Comparison of ENCODE assay signal across 8 cellular contexts in genomic region chr21:42974832-42975820, GRCh38. TPM values are rescaled to one million over a fixed set of nuclear protein-coding genes. Genes with fewer than 3 reads are reported as not detected.
DNase-seq lines count a peak whose midpoint lies in the region; ATAC-seq and TF ChIP-seq lines count a peak whose summit lies in the region.

No MANE protein-coding gene starts in this region.

- H3K9ac ChIP-seq in GM23248 (peak overlapping the region; percentile 91), Karpas-422 (ENCODE audit: low read length) (peak overlapping the region; percentile 89), SK-N-MC (ENCODE audit: insufficient read length) (peak overlapping the region; percentile 93), parathyroid adenoma (peak overlapping the region; percentile 28)

- intact Hi-C loops in upper lobe of right lung (cut with DNase I) = no loop called here

- H3K4me1 ChIP-seq in GM23248 (ENCODE audit: insufficient read depth) (peaks cover 8% of the 10 kb centered on the region; the same call in 1 of the 2 replicates), Karpas-422 (ENCODE audit: low read length) (peaks cover 33% of the 10 kb centered on the region), cardiac muscle cell (ENCODE audit: low read depth) (peaks cover 14% of the 10 kb centered on the region), parathyroid adenoma (no peaks in the 10 kb centered on the region), upper lobe of right lung (peaks cover 16% of the 10 kb centered on the region)

- H3K27me3 ChIP-seq in GM23248 (replicated peaks; ENCODE audit: insufficient read depth) (no peaks in the 10 kb centered on the region), Karpas-422 (ENCODE audit: low read length) (no peaks in the 10 kb centered on the region), cardiac muscle cell (no peaks in the 10 kb centered on the region), parathyroid adenoma (ENCODE audit: control insufficient read depth, insufficient read depth, low read length) (no peaks in the 10 kb centered on the region), upper lobe of right lung (no peaks in the 10 kb centered on the region)

- TF ChIP-seq CTCF in cardiac muscle cell (IDR thresholded peaks at IDR 0.05; ENCODE audit: low read depth, low read length) (no peak), parathyroid adenoma (IDR thresholded peaks at IDR 0.05) (no peak), upper lobe of right lung (IDR thresholded peaks at IDR 0.05) (no peak)

- peaks cover 16% of the 10 kb centered on the region for H3K36me3 Mint-ChIP-seq in activated naive CD8-positive, alpha-beta T cell treated with anti-CD3 and anti-CD28 coated beads, Interleukin-2, amount 10 ng/mL, durations not matched to agents 7 days and 5 days

- peak overlapping the region; percentile 97 for H3K4me2 ChIP-seq in GM23248 (ENCODE audit: unreplicated experiment)
- peak overlapping the region; percentile 82 for H3K4me2 ChIP-seq in Karpas-422 (ENCODE audit: low read depth, low read length, poor library complexity, severe bottlenecking)
- peak overlapping the region; percentile 48 for H3K4me2 ChIP-seq in parathyroid adenoma (ENCODE audit: low read length)

- H3K27ac ChIP-seq in GM23248 (peak overlapping the region; percentile 84), Karpas-422 (ENCODE audit: low read length) (peak overlapping the region; percentile 65), SK-N-MC (peak overlapping the region; percentile 84), cardiac muscle cell (peak overlapping the region; percentile 100), parathyroid adenoma (peak overlapping the region; percentile 89), upper lobe of right lung (peak overlapping the region; percentile 93)

- POLR2A ChIA-PET in activated naive CD8-positive, alpha-beta T cell treated with anti-CD3 and anti-CD28 coated beads, Interleukin-2, amount 10 ng/mL, durations not matched to agents 7 days and 5 days (lab: Charles Lee) = interaction anchor here (0.6 to 1.3 kb wide), 4 partner anchors 13 to 995 kb away, joined by 3 to 4 read pairs (median 3); partner anchors contain the start of genes NDUFV3 and PDE9A

- H3F3A ChIP-seq in GM23248 (ENCODE audit: insufficient read depth) = peaks cover 15% of the 10 kb centered on the region; the same call in 1 of the 2 replicates

- H3K4me3 ChIP-seq in GM23248 (peak overlapping the region; percentile 85), Karpas-422 (ENCODE audit: low read length) (peak overlapping the region; percentile 86), SK-N-MC (peak overlapping the region; percentile 99), cardiac muscle cell (peak overlapping the region; percentile 76), parathyroid adenoma (ENCODE audit: low read depth, low read length) (peak overlapping the region; percentile 67), upper lobe of right lung (peak overlapping the region; percentile 85)

- H3K79me2 ChIP-seq in GM23248 (ENCODE audit: insufficient read depth) (peaks cover 49% of the 10 kb centered on the region), Karpas-422 (ENCODE audit: low read length) (peaks cover 26% of the 10 kb centered on the region), parathyroid adenoma (peaks cover 4% of the 10 kb centered on the region)

- H2AFZ ChIP-seq in GM23248 (peak overlapping the region; percentile 58), Karpas-422 (ENCODE audit: low read length) (0 out of 2 replicates have a peak overlapping the region, but pooled peaks have one; percentile 49), parathyroid adenoma (peak overlapping the region; percentile 70)

- ATAC-seq in activated naive CD8-positive, alpha-beta T cell treated with anti-CD3 and anti-CD28 coated beads, Interleukin-2, amount 10 ng/mL, durations not matched to agents 7 days and 5 days (ENCODE audit: low read depth) = peak; percentile 4
- ATAC-seq in upper lobe of right lung = peak; percentile 7

- 2 to 3% methylated on average over 25 to 78 of the region's 125 CpGs for WGBS in GM23248 (ENCODE audit: low coverage in 1 of 2, low lambda C conversion rate in 2 of 2, missing lambda C conversion rate in 2 of 2), 2 experiments

- in situ Hi-C loops in GM23248 (cut with MboI) = no loop called here

- H3K27ac Mint-ChIP-seq in activated naive CD8-positive, alpha-beta T cell treated with anti-CD3 and anti-CD28 coated beads, Interleukin-2, amount 10 ng/mL, durations not matched to agents 7 days and 5 days = peak overlapping the region; percentile 94

- H3K9me2 ChIP-seq in GM23248 (ENCODE audit: insufficient read depth) (no peaks in the 10 kb centered on the region), Karpas-422 (replicated peaks; ENCODE audit: insufficient read depth, low read length) (no peaks in the 10 kb centered on the region)

- H3K9me3 Mint-ChIP-seq in activated naive CD8-positive, alpha-beta T cell treated with anti-CD3 and anti-CD28 coated beads, Interleukin-2, amount 10 ng/mL, durations not matched to agents 7 days and 5 days = no peaks in the 10 kb centered on the region

- no peaks in the 10 kb centered on the region for H4K20me1 ChIP-seq in GM23248 (ENCODE audit: insufficient read depth)
- H4K20me1 ChIP-seq in Karpas-422 (ENCODE audit: insufficient read depth, low read depth, low read length) = 0 out of 2 replicates have a peak, but pooled peaks cover 5% of the 10 kb centered on the region

- H3K36me3 ChIP-seq in GM23248 (ENCODE audit: low read depth) (no peaks in the 10 kb centered on the region; the same call in 1 of the 2 replicates), Karpas-422 (ENCODE audit: insufficient read depth, low read length) (peaks cover 7% of the 10 kb centered on the region), SK-N-MC (ENCODE audit: insufficient read depth, low read length) (peaks cover 23% of the 10 kb centered on the region), cardiac muscle cell (no peaks in the 10 kb centered on the region), parathyroid adenoma (ENCODE audit: control insufficient read depth, insufficient read depth, low read length) (no peaks in the 10 kb centered on the region), upper lobe of right lung (no peaks in the 10 kb centered on the region)

- peaks cover 28% of the 10 kb centered on the region for H3K4me1 Mint-ChIP-seq in activated naive CD8-positive, alpha-beta T cell treated with anti-CD3 and anti-CD28 coated beads, Interleukin-2, amount 10 ng/mL, durations not matched to agents 7 days and 5 days

- H3K27me3 Mint-ChIP-seq in activated naive CD8-positive, alpha-beta T cell treated with anti-CD3 and anti-CD28 coated beads, Interleukin-2, amount 10 ng/mL, durations not matched to agents 7 days and 5 days = no peaks in the 10 kb centered on the region

- H3K9me3 ChIP-seq in GM23248 (ENCODE audit: low read depth) = no peaks in the 10 kb centered on the region
- no peaks in the 10 kb centered on the region for H3K9me3 ChIP-seq in Karpas-422 (ENCODE audit: low read length)
- no peaks in the 10 kb centered on the region for H3K9me3 ChIP-seq in SK-N-MC (ENCODE audit: low read depth, low read length)
- peaks cover 3% of the 10 kb centered on the region for H3K9me3 ChIP-seq in cardiac muscle cell (ENCODE audit: low read depth)
- H3K9me3 ChIP-seq in parathyroid adenoma (ENCODE audit: control insufficient read depth, low read length) = no peaks in the 10 kb centered on the region
- H3K9me3 ChIP-seq in upper lobe of right lung = no peaks in the 10 kb centered on the region

- DNase-seq in GF-D8 (lab: John Stamatoyannopoulos, UW) (peak; percentile 61), GM23248 (peak; percentile 83), Karpas-422 (peak; percentile 82), SK-N-MC (ENCODE audit: low read depth, low spot score) (no peak), cardiac muscle cell (ENCODE audit: low read depth in 1 of 2, low spot score in 1 of 2) (peak; percentile 80 to 88), upper lobe of right lung (peak; percentile 80)
- DNase-seq in activated naive CD8-positive, alpha-beta T cell treated with anti-CD3 and anti-CD28 coated beads, Interleukin-2, amount 10 ng/mL, durations not matched to agents 7 days and 5 days = peak; percentile 72

- H3K4me3 Mint-ChIP-seq in activated naive CD8-positive, alpha-beta T cell treated with anti-CD3 and anti-CD28 coated beads, Interleukin-2, amount 10 ng/mL, durations not matched to agents 7 days and 5 days = peak overlapping the region; percentile 89

RNA-seq across cellular contexts. Expression of gene PKNOX1, which starts 0.8 kb away (rescaled TPM):
- total RNA-seq in GM23248 (2014; rRNA removed; shearing (Covaris generic)) = 9.9 and 11.1 TPM in 2 replicates
- polyA plus RNA-seq in GM23248 (2016; fragmentation: Nextera tagmentation; extraction: Ambion mirVana) (25.9 and 28.2 TPM in 2 replicates), cardiac muscle cell (10.5 and 15.1 TPM in 2 replicates)
- 19.7 and 28.1 TPM in 2 replicates for total RNA-seq in Karpas-422 (2014; rRNA removed; shearing (Covaris generic); ENCODE audit: low replicate concordance)
- 10 to 100 TPM; 21.3 to 23.2 TPM for total RNA-seq in activated naive CD8-positive, alpha-beta T cell treated with anti-CD3 and anti-CD28 coated beads, Interleukin-2, amount 10 ng/mL, durations not matched to agents 7 days and 5 days
- total RNA-seq in cardiac muscle cell (8.1 and 10.5 TPM in 2 replicates), upper lobe of right lung (14.9 TPM)

RNA-seq across cellular contexts. Expression of gene ERVH48-1, which starts 49.7 kb away (rescaled TPM):
- total RNA-seq in GM23248 (2014; rRNA removed; shearing (Covaris generic)) = not detected in 2 replicates
- polyA plus RNA-seq in GM23248 (2016; fragmentation: Nextera tagmentation; extraction: Ambion mirVana) (not detected in 2 replicates), cardiac muscle cell (0.11 and 0.24 TPM in 2 replicates)
- total RNA-seq in Karpas-422 (2014; rRNA removed; shearing (Covaris generic); ENCODE audit: low replicate concordance) = not detected in 2 replicates
- total RNA-seq in activated naive CD8-positive, alpha-beta T cell treated with anti-CD3 and anti-CD28 coated beads, Interleukin-2, amount 10 ng/mL, durations not matched to agents 7 days and 5 days = under 1 TPM; 0.20 to 0.55 TPM
- total RNA-seq in cardiac muscle cell (0.07 and 0.42 TPM in 2 replicates), upper lobe of right lung (not detected)

Comparison
In these comparisons a context has a peak if more than half of its experiments do, and no peak if none do; other contexts are left out.
1. H3K9ac ChIP-seq: peak in every context shown above with its lines; median percentile 93 in SK-N-MC; 91 in GM23248; 89 in Karpas-422; 28 in parathyroid adenoma.